ENCODE assay signal across 8 cellular contexts in genomic region chr2:12718662-12719399, GRCh38. TPM values are rescaled to one million over a fixed set of nuclear protein-coding genes. Genes with fewer than 3 reads are reported as not detected.
DNase-seq lines count a peak whose midpoint lies in the region; ATAC-seq lines count a peak whose summit lies in the region.

No MANE protein-coding gene starts in this region.

- peak in 2 of 3 donors; percentile 21 to 26 for DNase-seq in CD4-positive, CD25-positive, alpha-beta regulatory T cell
- DNase-seq in NCI-H2227 (lab: John Stamatoyannopoulos, UW; ENCODE audit: unreplicated experiment) (peak; percentile 43), iPS-NIHi11 (ENCODE audit: low spot score) (peak; percentile 29), HPDE6-E6E7 (ENCODE audit: extremely low spot score) (no peak)
- DNase-seq in stimulated activated CD4-positive, alpha-beta T cell treated with anti-CD3 and anti-CD28 coated beads, Interleukin-4, amount 100 ng/mL, for 24 hours: peak; percentile 33

- no peak for ATAC-seq in CD4-positive, CD25-positive, alpha-beta regulatory T cell (ENCODE audit: low read depth in 2 of 2)
- no peak for ATAC-seq in GM18867 (IDR thresholded peaks at IDR 0.05; ENCODE audit: unreplicated experiment)
- ATAC-seq in HG02678 (IDR thresholded peaks at IDR 0.05; ENCODE audit: unreplicated experiment): no peak

- H3K36me3 ChIP-seq in CD4-positive, CD25-positive, alpha-beta regulatory T cell (ENCODE audit: control insufficient read depth, insufficient read depth, low read length): peaks cover 9% of the 10 kb centered on the region

- H3K36me3 Mint-ChIP-seq in CD4-positive, CD25-positive, alpha-beta regulatory T cell: peaks cover 21% of the 10 kb centered on the region
- peaks cover 3% of the 10 kb centered on the region for H3K36me3 Mint-ChIP-seq in activated naive CD4-positive, alpha-beta T cell treated with anti-CD3 and anti-CD28 coated beads, Interleukin-2, amount 50 U/mL, for 24 hours

- peak overlapping the region; percentile 89 to 100 (median 98) for H3K27ac Mint-ChIP-seq in CD4-positive, CD25-positive, alpha-beta regulatory T cell
- H3K27ac Mint-ChIP-seq in activated naive CD4-positive, alpha-beta T cell treated with anti-CD3 and anti-CD28 coated beads, Interleukin-2, amount 50 U/mL, for 24 hours: peak overlapping the region; percentile 93

- H3K27ac ChIP-seq in CD4-positive, CD25-positive, alpha-beta regulatory T cell (ENCODE audit: insufficient read depth, low read length, poor library complexity, severe bottlenecking): peak overlapping the region; percentile 86

- H3K9me3 Mint-ChIP-seq in CD4-positive, CD25-positive, alpha-beta regulatory T cell: peaks cover 0 to 3% (median 0%) of the 10 kb centered on the region in 7 donors
- H3K9me3 Mint-ChIP-seq in activated naive CD4-positive, alpha-beta T cell treated with anti-CD3 and anti-CD28 coated beads, Interleukin-2, amount 50 U/mL, for 24 hours: peaks cover 7% of the 10 kb centered on the region

- peak overlapping the region; percentile 90 for H3K4me3 ChIP-seq in CD4-positive, CD25-positive, alpha-beta regulatory T cell (ENCODE audit: low read depth, low read length)

- H3K27me3 ChIP-seq in CD4-positive, CD25-positive, alpha-beta regulatory T cell (ENCODE audit: control insufficient read depth, insufficient read depth, low read length): no peaks in the 10 kb centered on the region

- H3K4me1 Mint-ChIP-seq in CD4-positive, CD25-positive, alpha-beta regulatory T cell: peaks cover 28 to 67% (median 54%) of the 10 kb centered on the region in 4 donors
- peaks cover 76% of the 10 kb centered on the region for H3K4me1 Mint-ChIP-seq in activated naive CD4-positive, alpha-beta T cell treated with anti-CD3 and anti-CD28 coated beads, Interleukin-2, amount 50 U/mL, for 24 hours

- peak overlapping the region; percentile 97 to 100 (median 100) for H3K4me3 Mint-ChIP-seq in CD4-positive, CD25-positive, alpha-beta regulatory T cell
- H3K4me3 Mint-ChIP-seq in activated naive CD4-positive, alpha-beta T cell treated with anti-CD3 and anti-CD28 coated beads, Interleukin-2, amount 50 U/mL, for 24 hours: peak overlapping the region; percentile 96

- H3K27me3 Mint-ChIP-seq in CD4-positive, CD25-positive, alpha-beta regulatory T cell: peaks cover 5% of the 10 kb centered on the region
- no peaks in the 10 kb centered on the region for H3K27me3 Mint-ChIP-seq in activated naive CD4-positive, alpha-beta T cell treated with anti-CD3 and anti-CD28 coated beads, Interleukin-2, amount 50 U/mL, for 24 hours

- no peaks in the 10 kb centered on the region for H3K9me3 ChIP-seq in CD4-positive, CD25-positive, alpha-beta regulatory T cell (ENCODE audit: control insufficient read depth in 2 of 2, low read length in 2 of 2)

- H3K4me1 ChIP-seq in CD4-positive, CD25-positive, alpha-beta regulatory T cell (ENCODE audit: control insufficient read depth, insufficient read depth, low read length, poor library complexity, severe bottlenecking): peaks cover 50% of the 10 kb centered on the region

RNA-seq across cellular contexts. Expression of gene TRIB2, which starts 2.1 kb away (rescaled TPM):
- 180 TPM for total RNA-seq in CD4-positive, CD25-positive, alpha-beta regulatory T cell
- polyA plus RNA-seq in CD4-positive, CD25-positive, alpha-beta regulatory T cell: 100 to 1,000 TPM in 3 of 4 donors, 10 to 100 TPM in 1; 87.6 to 131 (median 109) TPM
